ENCODE assay signal across 13 cellular contexts in genomic region chr9:82722051-82722450, GRCh38.
DNase-seq lines count a peak whose midpoint lies in the region; TF ChIP-seq lines count a peak whose summit lies in the region.
"Had no signal": no experiment of that assay in that cellular context is flagged by ENCODE, and none has a peak within 500 bp of the region (broad histone marks: within the 10 kb centered on the region; RNA-seq: fewer than 3 reads in every experiment).

No MANE protein-coding gene starts in this region.

- POLR2A ChIA-PET in activated CD4-positive, alpha-beta memory T cell treated with anti-CD3 and anti-CD28 coated beads for 36 hours (lab: Charles Lee): no interaction called here

- peak; percentile 65 for DNase-seq in Ammon's horn (ENCODE audit: low spot score)
- no peak for DNase-seq in mesenchymal stem cell
- no peak for DNase-seq in trophoblast cell
- DNase-seq in activated CD4-positive, alpha-beta memory T cell treated with anti-CD3 and anti-CD28 coated beads for 36 hours: no peak
- DNase-seq in progenitor cell of endocrine pancreas (ENCODE audit: low spot score, unreplicated experiment): no peak
- DNase-seq in posterior vena cava (ENCODE audit: low spot score): no peak
- DNase-seq: BE2C; C1 segment of cervical spinal cord; Caco-2; CD4-positive, alpha-beta T cell; GDM1 had no signal

- CTCF ChIA-PET in activated CD4-positive, alpha-beta memory T cell treated with anti-CD3 and anti-CD28 coated beads for 36 hours (lab: Charles Lee): no interaction called here

- peaks cover 5% of the 10 kb centered on the region for H3K9me3 Mint-ChIP-seq in activated CD4-positive, alpha-beta memory T cell treated with anti-CD3 and anti-CD28 coated beads for 36 hours
- H3K9me3 Mint-ChIP-seq in progenitor cell of endocrine pancreas (ENCODE audit: low read depth): peaks cover 8% of the 10 kb centered on the region
- H3K9me3 Mint-ChIP-seq: CD4-positive, alpha-beta T cell had no signal

- no peaks in the 10 kb centered on the region for H3K36me3 ChIP-seq in HUES48 (ENCODE audit: control insufficient read depth, insufficient read depth, low read length)
- no peaks in the 10 kb centered on the region for H3K36me3 ChIP-seq in mesenchymal stem cell (ENCODE audit: control insufficient read depth in 1 of 2, insufficient read depth in 2 of 2, low read depth in 1 of 2, low read length in 2 of 2)
- H3K36me3 ChIP-seq in trophoblast cell (ENCODE audit: control insufficient read depth in 1 of 2, insufficient read depth in 2 of 2, low read length in 2 of 2): no peaks in the 10 kb centered on the region
- H3K36me3 ChIP-seq: BE2C, HAP-1 had no signal

- H2AFZ ChIP-seq in mesenchymal stem cell (ENCODE audit: low read depth, low read length) (peak overlapping the region; percentile 53), trophoblast cell (ENCODE audit: insufficient read depth, low read length, poor library complexity) (no peak overlapping the region)

- no peaks in the 10 kb centered on the region for H3K4me1 Mint-ChIP-seq in activated CD4-positive, alpha-beta memory T cell treated with anti-CD3 and anti-CD28 coated beads for 36 hours (ENCODE audit: low read depth)
- H3K4me1 Mint-ChIP-seq in progenitor cell of endocrine pancreas (ENCODE audit: low read depth): no peaks in the 10 kb centered on the region

- H2AK5ac ChIP-seq in mesenchymal stem cell (ENCODE audit: low read length, severe bottlenecking) (no peak overlapping the region), trophoblast cell (ENCODE audit: low read length) (no peak overlapping the region)

- H3K79me1 ChIP-seq in mesenchymal stem cell (replicated peaks; ENCODE audit: low read length, poor library complexity, severe bottlenecking) (no peaks in the 10 kb centered on the region), trophoblast cell (ENCODE audit: low read length) (no peaks in the 10 kb centered on the region)

- TF ChIP-seq CTCF in progenitor cell of endocrine pancreas (IDR thresholded peaks at IDR 0.05; ENCODE audit: unreplicated experiment): no peak

- H3K4ac ChIP-seq in mesenchymal stem cell (ENCODE audit: low read depth in 1 of 2, low read length in 2 of 2): peak overlapping the region in 1 of 2 experiments; percentile 79
- H3K4ac ChIP-seq in trophoblast cell (ENCODE audit: low read depth, low read length): no peak overlapping the region

- no peaks in the 10 kb centered on the region for H3K79me2 ChIP-seq in trophoblast cell (ENCODE audit: control insufficient read depth, insufficient read depth, low read length, poor library complexity)

- H3K4me3 ChIP-seq in HUES48 (ENCODE audit: low read depth, low read length) (no peak overlapping the region), mesenchymal stem cell (ENCODE audit: insufficient read depth in 1 of 2, low read depth in 1 of 2, low read length in 2 of 2) (no peak overlapping the region), trophoblast cell (ENCODE audit: low read depth, low read length) (no peak overlapping the region)
- H3K4me3 ChIP-seq: HAP-1 had no signal

- H3K4me1 ChIP-seq in HUES48 (ENCODE audit: control insufficient read depth, insufficient read depth, low read length): peaks cover 13% of the 10 kb centered on the region; the same call in 1 of the 2 replicates
- H3K4me1 ChIP-seq in mesenchymal stem cell (ENCODE audit: control insufficient read depth, insufficient read depth, low read depth, low read length): no peaks in the 10 kb centered on the region
- peaks cover 0 to 2% of the 10 kb centered on the region in 2 experiments for H3K4me1 ChIP-seq in trophoblast cell (ENCODE audit: control insufficient read depth in 1 of 2, insufficient read depth in 2 of 2, low read length in 2 of 2)
- H3K4me1 ChIP-seq: BE2C, Caco-2 had no signal

- H4K8ac ChIP-seq in mesenchymal stem cell (ENCODE audit: low read length): peak overlapping the region; percentile 84
- no peak overlapping the region for H4K8ac ChIP-seq in trophoblast cell (ENCODE audit: low read depth, low read length)

- H2BK15ac ChIP-seq in mesenchymal stem cell (ENCODE audit: low read depth, poor library complexity, severe bottlenecking): no peak overlapping the region

- no peak overlapping the region for H2BK5ac ChIP-seq in mesenchymal stem cell (ENCODE audit: low read depth, low read length, poor library complexity, severe bottlenecking)
- H2BK5ac ChIP-seq in trophoblast cell (ENCODE audit: low read depth, low read length, poor library complexity): no peak overlapping the region

- peak overlapping the region; percentile 77 to 82 for H2BK12ac ChIP-seq in mesenchymal stem cell (ENCODE audit: low read length in 2 of 2)
- H2BK12ac ChIP-seq in trophoblast cell (ENCODE audit: low read length): peak overlapping the region; percentile 54

- H3K18ac ChIP-seq in mesenchymal stem cell (ENCODE audit: low read depth in 1 of 2, low read length in 2 of 2) (no peak overlapping the region), trophoblast cell (ENCODE audit: low read length) (no peak overlapping the region)

- no peak overlapping the region for H3K27ac Mint-ChIP-seq in activated CD4-positive, alpha-beta memory T cell treated with anti-CD3 and anti-CD28 coated beads for 36 hours
- H3K27ac Mint-ChIP-seq in progenitor cell of endocrine pancreas: no peak overlapping the region
- H3K27ac Mint-ChIP-seq: CD4-positive, alpha-beta T cell had no signal

- H3K23ac ChIP-seq in mesenchymal stem cell (ENCODE audit: low read length in 2 of 2) (no peak overlapping the region), trophoblast cell (ENCODE audit: low read length) (no peak overlapping the region)

- H3K9ac ChIP-seq in HUES48 (ENCODE audit: low read depth, low read length): no peak overlapping the region
- H3K9ac ChIP-seq in mesenchymal stem cell (ENCODE audit: low read length): no peak overlapping the region
- no peak overlapping the region for H3K9ac ChIP-seq in trophoblast cell (ENCODE audit: low read length)

- no peak overlapping the region for H3K4me3 Mint-ChIP-seq in activated CD4-positive, alpha-beta memory T cell treated with anti-CD3 and anti-CD28 coated beads for 36 hours
- H3K4me3 Mint-ChIP-seq in progenitor cell of endocrine pancreas (ENCODE audit: low read depth): no peak overlapping the region
- H3K4me3 Mint-ChIP-seq: CD4-positive, alpha-beta T cell had no signal

- intact Hi-C loops in activated CD4-positive, alpha-beta memory T cell treated with anti-CD3 and anti-CD28 coated beads for 36 hours (cut with micrococcal nuclease): no loop called here
- intact Hi-C loops in posterior vena cava (cut with DNase I): no loop called here

- H3K27ac ChIP-seq in HUES48 (ENCODE audit: low read depth, low read length) (peak overlapping the region; percentile 52), mesenchymal stem cell (ENCODE audit: low read length, poor library complexity, severe bottlenecking) (no peak overlapping the region), trophoblast cell (ENCODE audit: low read depth, low read length) (no peak overlapping the region)

- H3K27me3 ChIP-seq in HUES48 (ENCODE audit: control insufficient read depth, insufficient read depth, low read length) (no peaks in the 10 kb centered on the region), mesenchymal stem cell (ENCODE audit: control insufficient read depth in 1 of 2, insufficient read depth in 1 of 2, low read length in 2 of 2) (no peaks in the 10 kb centered on the region), trophoblast cell (ENCODE audit: insufficient read depth, low read length) (no peaks in the 10 kb centered on the region)
- H3K27me3 ChIP-seq: BE2C had no signal

- no peak overlapping the region for H4K12ac ChIP-seq in trophoblast cell (ENCODE audit: low read depth, low read length)

- no peak overlapping the region for H2BK120ac ChIP-seq in mesenchymal stem cell (ENCODE audit: low read depth, low read length)
- H2BK120ac ChIP-seq in trophoblast cell (ENCODE audit: insufficient read depth, low read length, poor library complexity): peak overlapping the region; percentile 66

- no peaks in the 10 kb centered on the region for H3K36me3 Mint-ChIP-seq in activated CD4-positive, alpha-beta memory T cell treated with anti-CD3 and anti-CD28 coated beads for 36 hours
- no peaks in the 10 kb centered on the region for H3K36me3 Mint-ChIP-seq in progenitor cell of endocrine pancreas (ENCODE audit: insufficient read depth)

- H3K9me3 ChIP-seq in HUES48 (ENCODE audit: control insufficient read depth, insufficient read depth, low read length) (no peaks in the 10 kb centered on the region), mesenchymal stem cell (ENCODE audit: control insufficient read depth, low read length) (no peaks in the 10 kb centered on the region), trophoblast cell (ENCODE audit: insufficient read depth, low read depth, low read length) (no peaks in the 10 kb centered on the region)
- H3K9me3 ChIP-seq: BE2C, Caco-2, HAP-1 had no signal

- H4K91ac ChIP-seq in mesenchymal stem cell (ENCODE audit: low read length) (no peak overlapping the region), trophoblast cell (ENCODE audit: low read depth, low read length) (no peak overlapping the region)

- H3K4me2 ChIP-seq in mesenchymal stem cell (ENCODE audit: low read length, poor library complexity, severe bottlenecking) (no peak overlapping the region), trophoblast cell (ENCODE audit: low read length) (no peak overlapping the region)

- H3K14ac ChIP-seq in mesenchymal stem cell (ENCODE audit: low read length in 2 of 2) (peak overlapping the region in 1 of 2 experiments; percentile 55), trophoblast cell (ENCODE audit: low read length) (no peak overlapping the region)

- H3K27me3 Mint-ChIP-seq in activated CD4-positive, alpha-beta memory T cell treated with anti-CD3 and anti-CD28 coated beads for 36 hours: no peaks in the 10 kb centered on the region
- no peaks in the 10 kb centered on the region for H3K27me3 Mint-ChIP-seq in progenitor cell of endocrine pancreas
- H3K27me3 Mint-ChIP-seq: CD4-positive, alpha-beta T cell had no signal

- WGBS in mesenchymal stem cell: no CpG with 5 or more reads among the region's 1 CpG
- WGBS in trophoblast cell (ENCODE audit: extremely low coverage, insufficient coverage, insufficient read length): no CpG with 5 or more reads among the region's 1 CpG
